ENCODE assay signal across 8 cellular contexts in genomic region chr2:20052872-20053281, GRCh38. TPM values are rescaled to one million over a fixed set of nuclear protein-coding genes. Genes with fewer than 3 reads are reported as not detected.
DNase-seq lines count a peak whose midpoint lies in the region; ATAC-seq, FAIRE-seq and TF ChIP-seq lines count a peak whose summit lies in the region.

No MANE protein-coding gene starts in this region.

- no peak for TF ChIP-seq CTCF in brain microvascular endothelial cell (IDR thresholded peaks at IDR 0.05; ENCODE audit: low read depth, low read length, missing control alignments)

- ATAC-seq in GM21619 (IDR thresholded peaks at IDR 0.05; ENCODE audit: unreplicated experiment), result no peak

- TF ChIP-seq POLR2A in GM12891 (IDR thresholded peaks at IDR 0.05; ENCODE audit: low read depth, low read length), result no peak

- no peaks in the 10 kb centered on the region for H3K36me3 ChIP-seq in HAP-1 (replicated peaks)
- no peaks in the 10 kb centered on the region for H3K36me3 ChIP-seq in brain microvascular endothelial cell (replicated peaks)

- H3K4me3 ChIP-seq in HAP-1, result peak overlapping the region; percentile 67
- H3K4me3 ChIP-seq in brain microvascular endothelial cell (ENCODE audit: low read depth, low read length), result peak overlapping the region; percentile 97

- H3K4me1 ChIP-seq in HAP-1, result peaks cover 18% of the 10 kb centered on the region

- no peak for FAIRE-seq in urothelium cell line (lab: Jason Lieb, UNC)
- no peak for FAIRE-seq in GM12891 (lab: Jason Lieb, UNC)

- H3K9me3 ChIP-seq in HAP-1, result no peaks in the 10 kb centered on the region

- H3K27ac ChIP-seq in brain microvascular endothelial cell, result peak overlapping the region; percentile 100

- H3K27me3 ChIP-seq in HAP-1 (ENCODE audit: low read depth) (peaks cover 18% of the 10 kb centered on the region), brain microvascular endothelial cell (replicated peaks) (no peaks in the 10 kb centered on the region)

- DNase-seq in HAP-1 (ENCODE audit: low spot score in 2 of 2), result peak; percentile 55 to 69
- DNase-seq in NCI-H2227 treated with DMSO at 0.1 percent for 48 hours (lab: John Stamatoyannopoulos, UW), result peak; percentile 40
- peak; percentile 91 for DNase-seq in brain microvascular endothelial cell
- DNase-seq in left kidney (ENCODE audit: low read depth, low spot score), result peak; percentile 79
- DNase-seq in urothelium cell line (ENCODE audit: low spot score), result peak; percentile 64
- DNase-seq in GM12891 (ENCODE audit: insufficient read length, low spot score), result no peak
- no peak for DNase-seq in activated T-cell treated with anti-CD3 and anti-CD28 coated beads, Interleukin-2, amount 50 U/mL, for 48 hours

- in situ Hi-C loops in HAP-1 (cut with MboI; ENCODE audit: low sequenced_read_pairs), result no loop called here
- in situ Hi-C loops in brain microvascular endothelial cell (cut with HindIII; ENCODE audit: low pct_ligation_motif_present, low sequenced_read_pairs), result no loop called here

TF ChIP-seq in GM12891, 5 proteins besides CTCF, POLR2A, EP300 and RAD21:
- TF ChIP-seq TAF1 (IDR thresholded peaks at IDR 0.05; ENCODE audit: low read depth, low read length) (no peak), PAX5 (IDR thresholded peaks at IDR 0.05; ENCODE audit: insufficient read depth, low read length, severe bottlenecking) (no peak), POLR2AphosphoS5 (IDR thresholded peaks at IDR 0.05; ENCODE audit: low read depth, low read length) (no peak), POU2F2 (IDR thresholded peaks at IDR 0.05; ENCODE audit: low read depth, low read length) (no peak), SPI1 (IDR thresholded peaks at IDR 0.05; ENCODE audit: low read depth, low read length) (no peak)

RNA-seq across cellular contexts. Expression of gene LAPTM4A, which starts 1.4 kb away (rescaled TPM):
- 38.9 TPM for polyA plus RNA-seq in GM12891 (2012; ENCODE audit: low read depth, missing spikeins)

RNA-seq across cellular contexts. Expression of gene MATN3, which starts 40.4 kb away (rescaled TPM):
- not detected for polyA plus RNA-seq in GM12891 (2012; ENCODE audit: low read depth, missing spikeins)

Comparison
In these comparisons a context has a peak if more than half of its experiments do, and no peak if none do; other contexts are left out.
1. DNase-seq: peak in HAP-1 (2 of 2), NCI-H2227 treated with DMSO at 0.1 percent for 48 hours (single experiment), brain microvascular endothelial cell (single experiment), left kidney (single experiment) and urothelium cell line (single experiment); none in GM12891 (single experiment) and activated T-cell treated with anti-CD3 and anti-CD28 coated beads, Interleukin-2, amount 50 U/mL, for 48 hours (0 of 2).